ENCODE assay signal across 8 cellular contexts in genomic region chr6:159981171-159981571, GRCh38. TPM values are rescaled to one million over a fixed set of nuclear protein-coding genes. Genes with fewer than 3 reads are reported as not detected.
DNase-seq lines count a peak whose midpoint lies in the region; ATAC-seq and TF ChIP-seq lines count a peak whose summit lies in the region.

No MANE protein-coding gene starts in this region.

- intact Hi-C loops in adrenal gland (cut with DNase I): no loop called here

- TF ChIP-seq CTCF in AG04450 (IDR thresholded peaks at IDR 0.05; ENCODE audit: low read depth, low read length) (no peak), HFFc6 (IDR thresholded peaks at IDR 0.05) (no peak), adrenal gland (IDR thresholded peaks at IDR 0.05) (no peak)

- no peak for ATAC-seq in naive thymus-derived CD8-positive, alpha-beta T cell
- ATAC-seq in GM19395 (IDR thresholded peaks at IDR 0.05; ENCODE audit: unreplicated experiment): no peak

- 55 to 72% (median 65%) methylated on average over 8 of the region's 8 CpGs for WGBS in adrenal gland, 4 donors

- peaks cover 62 to 93% of the 10 kb centered on the region in 2 donors for H3K4me1 ChIP-seq in adrenal gland (replicated peaks in 1 of 2)

- H3K27me3 ChIP-seq in AG04450 (ENCODE audit: control insufficient read depth, insufficient read depth, low read length): no peaks in the 10 kb centered on the region
- H3K27me3 ChIP-seq in adrenal gland: no peaks in the 10 kb centered on the region

- peak overlapping the region; percentile 82 for H3K27ac ChIP-seq in AG04450 (ENCODE audit: low read depth, low read length)
- H3K27ac ChIP-seq in adrenal gland: peak overlapping the region; percentile 66 to 88 (median 85)

- DNase-seq in AG04450 (ENCODE audit: low read depth, low spot score): no peak
- no peak for DNase-seq in HFFc6
- no peak for DNase-seq in adrenal gland
- no peak for DNase-seq in naive thymus-derived CD8-positive, alpha-beta T cell
- DNase-seq in cerebellar nuclear complex (lab: John Stamatoyannopoulos, UW): no peak
- DNase-seq in C1 segment of cervical spinal cord (lab: John Stamatoyannopoulos, UW): no peak
- no peak for DNase-seq in SHP77 treated with DMSO at 0.1 percent for 48 hours (lab: John Stamatoyannopoulos, UW)

- peaks cover 3% of the 10 kb centered on the region; the same call in 1 of the 2 replicates for H3K27me3 Mint-ChIP-seq in HFFc6 (ENCODE audit: insufficient read depth)
- H3K27me3 Mint-ChIP-seq in naive thymus-derived CD8-positive, alpha-beta T cell: no peaks in the 10 kb centered on the region

- POLR2A ChIA-PET in AG04450 (lab: Yijun Ruan, JAX): interaction anchor here (0.6 to 1.3 kb wide), 3 partner anchors 11 to 50 kb away, joined by 3 to 7 read pairs (median 3); no protein-coding TSS in a partner anchor
- POLR2A ChIA-PET in naive thymus-derived CD8-positive, alpha-beta T cell (lab: Charles Lee): interaction anchor here (2.1 to 6.3 kb wide), 3 partner anchors 9 to 35 kb away, joined by 6 to 47 read pairs (median 12); partner anchors contain the start of gene IGF2R

- peaks cover 87% of the 10 kb centered on the region for H3K4me1 Mint-ChIP-seq in HFFc6 (ENCODE audit: low read depth)
- H3K4me1 Mint-ChIP-seq in naive thymus-derived CD8-positive, alpha-beta T cell: peaks cover 56 to 97% (median 95%) of the 10 kb centered on the region in 4 donors

- CTCF ChIA-PET in AG04450 (lab: Charles Lee): interaction anchor here (0.6 to 1.8 kb wide), 4 partner anchors 13 to 793 kb away, joined by 3 to 5 read pairs (median 4); no protein-coding TSS in a partner anchor

- no peak for TF ChIP-seq POLR2A in adrenal gland (IDR thresholded peaks at IDR 0.05)

- H3K4me3 Mint-ChIP-seq in HFFc6: peak overlapping the region; percentile 54; the same call in 1 of the 2 replicates
- peak overlapping the region; percentile 66 to 85 (median 79) for H3K4me3 Mint-ChIP-seq in naive thymus-derived CD8-positive, alpha-beta T cell

- H3K36me3 ChIP-seq in adrenal gland (replicated peaks in 1 of 2): no peaks in the 10 kb centered on the region

- H3K4me3 ChIP-seq in AG04450 (ENCODE audit: low read depth, low read length) (no peak overlapping the region), adrenal gland (peak overlapping the region in 1 of 4 donors; percentile 15)

- H3K27ac Mint-ChIP-seq in HFFc6: peak overlapping the region; percentile 96
- H3K27ac Mint-ChIP-seq in naive thymus-derived CD8-positive, alpha-beta T cell: peak overlapping the region; percentile 86 to 94 (median 89)

- peaks cover 5% of the 10 kb centered on the region for H3K36me3 Mint-ChIP-seq in HFFc6 (ENCODE audit: low read depth)
- no peaks in the 10 kb centered on the region for H3K36me3 Mint-ChIP-seq in naive thymus-derived CD8-positive, alpha-beta T cell

- no peaks in the 10 kb centered on the region for H3K9me3 ChIP-seq in AG04450 (ENCODE audit: control insufficient read depth, insufficient read depth, low read length)
- no peaks in the 10 kb centered on the region for H3K9me3 ChIP-seq in adrenal gland (replicated peaks in 1 of 3)

- no peaks in the 10 kb centered on the region for H3K9me3 Mint-ChIP-seq in HFFc6
- peaks cover 0 to 3% (median 0%) of the 10 kb centered on the region in 9 donors for H3K9me3 Mint-ChIP-seq in naive thymus-derived CD8-positive, alpha-beta T cell

RNA-seq across cellular contexts. Expression of gene IGF2R, which starts 12.3 kb away (rescaled TPM):
- 40.9 and 59.4 TPM in 2 replicates for polyA plus RNA-seq in AG04450 (2011; rRNA removed)
- polyA minus RNA-seq in AG04450 (2011; rRNA and poly(A)+ RNA removed): 151 and 174 TPM in 2 replicates
- total RNA-seq in HFFc6 (2021; fragmentation: NEBNext Ultra II Directional; extraction: Animal tissue kit (Norgen Biotek cat#: 25700)): 100 to 1,000 TPM in 2 of 6 experiments, 10 to 100 TPM in 4; 77.3 to 119 (median 88.1) TPM
- total RNA-seq in adrenal gland: 100 to 1,000 TPM in 2 of 8 donors, 10 to 100 TPM in 6; 72.6 to 154 (median 92.7) TPM
- 100 to 1,000 TPM in 1 of 3 donors, 10 to 100 TPM in 2; 17.1 to 114 (median 27.6) TPM for polyA plus RNA-seq in adrenal gland
- 10 to 100 TPM; 63.1 to 69.7 TPM for total RNA-seq in naive thymus-derived CD8-positive, alpha-beta T cell
- 10 to 100 TPM in 2 of 3 donors, 1 to 10 TPM in 1; 9.1 to 19.3 (median 13.6) TPM for polyA plus RNA-seq in naive thymus-derived CD8-positive, alpha-beta T cell
